Comparison of ENCODE assay signal across 11 cellular contexts in the genomic region with DNA sequence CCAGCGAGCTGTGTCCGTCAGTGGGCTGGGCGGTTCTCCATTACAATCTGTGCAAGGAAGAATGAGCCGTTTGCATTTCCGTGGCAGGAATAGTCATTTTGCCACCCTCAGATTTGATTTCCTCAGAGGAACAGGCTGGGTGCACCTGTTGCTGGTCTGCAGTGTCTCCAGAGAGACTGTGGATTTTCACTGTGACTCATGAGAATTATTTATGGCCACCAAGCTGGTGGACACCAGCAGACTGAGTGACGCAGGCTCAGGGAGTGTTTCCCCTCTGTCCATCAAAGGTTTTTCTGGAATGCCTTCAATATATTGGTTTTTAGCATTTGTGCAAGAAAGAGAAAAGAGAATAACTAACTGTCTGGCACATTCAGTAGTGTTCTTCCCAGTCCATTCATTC.
DNase-seq lines count a peak whose midpoint lies in the region; ATAC-seq and TF ChIP-seq lines count a peak whose summit lies in the region.
"Had no signal": no experiment of that assay in that cellular context is flagged by ENCODE, and none has a peak within 500 bp of the region (broad histone marks: within the 10 kb centered on the region; RNA-seq: fewer than 3 reads in every experiment).

No MANE protein-coding gene starts in this region.

- peak; percentile 15 for DNase-seq in islet precursor cell
- no peak for DNase-seq in SIG-M5 treated with dmso at 0.1 percent for 504 hours (lab: John Stamatoyannopoulos, UW; ENCODE audit: unreplicated experiment)
- no peak for DNase-seq in stimulated activated naive CD8-positive, alpha-beta T cell treated with anti-CD3 and anti-CD28 coated beads, Interleukin-15, Interleukin-2, amounts not matched to agents 100 U/mL and 50 U/mL, for 24 hours
- DNase-seq: NCI-H510A treated with DMSO at 0.1 percent for 48 hours had no signal

- no peak for TF ChIP-seq CTCF in GM12875 (IDR thresholded peaks at IDR 0.05; ENCODE audit: borderline replicate concordance, insufficient read depth, low read depth, low read length)

- ATAC-seq in GM21360 (IDR thresholded peaks at IDR 0.05; ENCODE audit: unreplicated experiment) (peak; percentile 49), HG03159 (IDR thresholded peaks at IDR 0.05; ENCODE audit: unreplicated experiment) (peak; percentile 51), HG03025 (IDR thresholded peaks at IDR 0.05; ENCODE audit: low FRiP score, unreplicated experiment) (no peak), GM18520 (IDR thresholded peaks at IDR 0.05; ENCODE audit: unreplicated experiment) (no peak)
- no peak for ATAC-seq in stimulated activated naive CD8-positive, alpha-beta T cell treated with anti-CD3 and anti-CD28 coated beads, Interleukin-15, Interleukin-2, amounts not matched to agents 100 U/mL and 50 U/mL, for 24 hours
- ATAC-seq: natural killer cell treated with Interleukin-12 subunit alpha and Interleukin-12 subunit beta and Interleukin-15 and Interleukin-18, amount 100 ng/mL, for 72 hours had no signal

- peak overlapping the region; percentile 6 for H3K4me3 ChIP-seq in GM12875 (ENCODE audit: low read depth, low read length)
- H3K4me3 ChIP-seq: hepatocyte had no signal

Comparison
In these comparisons a context has a peak if more than half of its experiments do, and no peak if none do; other contexts are left out.
1. ATAC-seq: peak in GM21360 (single experiment) and HG03159 (single experiment); none in HG03025 (single experiment), stimulated activated naive CD8-positive, alpha-beta T cell treated with anti-CD3 and anti-CD28 coated beads, Interleukin-15, Interleukin-2, amounts not matched to agents 100 U/mL and 50 U/mL, for 24 hours (single experiment) and GM18520 (single experiment).